1 cellular context compared by ENCODE assay signal in the genomic region with DNA sequence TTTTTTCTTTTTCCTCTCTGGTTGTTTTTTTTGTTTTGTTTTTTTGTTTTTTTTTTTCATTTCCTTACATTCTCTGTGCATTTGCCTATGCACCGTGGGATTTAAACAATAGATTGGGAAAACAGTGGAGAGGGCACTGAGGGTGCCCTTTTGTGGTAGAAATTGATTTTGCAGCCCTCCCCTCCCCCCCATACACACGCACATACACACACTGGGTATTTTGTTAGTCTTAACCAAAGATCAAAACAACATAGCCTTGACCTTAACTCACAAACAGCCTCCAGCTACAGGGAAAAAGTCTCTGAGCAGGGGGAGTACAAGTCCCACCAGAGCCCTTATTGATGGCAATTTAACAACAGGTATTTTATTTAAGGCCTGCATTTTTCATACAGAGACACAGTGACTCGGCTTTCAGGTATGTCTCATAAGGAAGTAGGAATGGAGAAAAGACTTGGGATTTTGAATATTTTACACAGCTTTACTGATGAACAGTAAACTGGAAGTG.
TF ChIP-seq lines count a peak whose summit lies in the region.

No MANE protein-coding gene starts in this region.

TF ChIP-seq in H1, 55 proteins besides CTCF, POLR2A, EP300 and RAD21:
- no peak for TF ChIP-seq SIX5 (IDR thresholded peaks at IDR 0.05; ENCODE audit: low read depth, low read length)
- TF ChIP-seq RNF2 (IDR thresholded peaks at IDR 0.05; ENCODE audit: borderline replicate concordance, low read depth, low read length, missing control alignments, poor library complexity, severe bottlenecking) = no peak
- no peak for TF ChIP-seq MAFK (IDR thresholded peaks at IDR 0.05; ENCODE audit: low read depth, low read length)
TF ChIP-seq in H1: peak in this region for 0.
